21 cellular contexts compared by ENCODE assay signal in genomic region chr4:93127489-93127888, GRCh38.
DNase-seq lines count a peak whose midpoint lies in the region; ATAC-seq lines count a peak whose summit lies in the region.
"Had no signal": no experiment of that assay in that cellular context is flagged by ENCODE, and none has a peak within 500 bp of the region (broad histone marks: within the 10 kb centered on the region; RNA-seq: fewer than 3 reads in every experiment).

No MANE protein-coding gene starts in this region.

- no peaks in the 10 kb centered on the region for H3K4me1 Mint-ChIP-seq in CD4-positive, alpha-beta memory T cell
- H3K4me1 Mint-ChIP-seq: CD14-positive monocyte had no signal

- H2BK12ac ChIP-seq in mesenchymal stem cell (ENCODE audit: low read length in 2 of 2) = no peak overlapping the region

- H3K79me1 ChIP-seq in mesenchymal stem cell (replicated peaks; ENCODE audit: low read length, poor library complexity, severe bottlenecking) = no peaks in the 10 kb centered on the region

- no peak overlapping the region for H3K27ac ChIP-seq in mesenchymal stem cell (ENCODE audit: low read length, poor library complexity, severe bottlenecking)
- no peak overlapping the region for H3K27ac ChIP-seq in CD4-positive, alpha-beta memory T cell (ENCODE audit: low read depth, low read length)
- H3K27ac ChIP-seq: A549; BLaER1 treated with 17β-estradiol and CSF1 and Interleukin-3, amounts not matched to agents 10 nM and 100 nM had no signal

- H3K4me3 ChIP-seq in mesenchymal stem cell (ENCODE audit: insufficient read depth in 1 of 2, low read depth in 1 of 2, low read length in 2 of 2) = no peak overlapping the region
- H3K4me3 ChIP-seq in CD4-positive, alpha-beta memory T cell (ENCODE audit: low read length in 2 of 2) = no peak overlapping the region
- H3K4me3 ChIP-seq: A549; BLaER1 treated with 17β-estradiol and CSF1 and Interleukin-3, amounts not matched to agents 10 nM and 100 nM; HAP-1 had no signal

- H3K27me3 Mint-ChIP-seq in CD4-positive, alpha-beta memory T cell = no peaks in the 10 kb centered on the region
- H3K27me3 Mint-ChIP-seq: CD4-positive, alpha-beta T cell had no signal

- no peak overlapping the region for H2AK5ac ChIP-seq in mesenchymal stem cell (ENCODE audit: low read length, severe bottlenecking)

- H2BK15ac ChIP-seq in mesenchymal stem cell (ENCODE audit: low read depth, poor library complexity, severe bottlenecking) = peak overlapping the region; percentile 7

- DNase-seq in mesenchymal stem cell (no peak), OCI-M1 (lab: John Stamatoyannopoulos, UW) (no peak)
- no peak for DNase-seq in CD4-positive, alpha-beta memory T cell
- DNase-seq: 8988T; ACHN; AML-193; BE2C; CD4-positive, alpha-beta T cell; COR-L47; DMS153; DND-41; GOT3; HFFc6 had no signal

- no peaks in the 10 kb centered on the region for H3K9me3 ChIP-seq in mesenchymal stem cell (ENCODE audit: control insufficient read depth, low read length)
- H3K9me3 ChIP-seq in CD4-positive, alpha-beta memory T cell (ENCODE audit: control insufficient read depth in 1 of 2, low read length in 2 of 2) = no peaks in the 10 kb centered on the region
- H3K9me3 ChIP-seq: A549; BE2C; BLaER1 treated with 17β-estradiol and CSF1 and Interleukin-3, amounts not matched to agents 10 nM and 100 nM; HAP-1 had no signal

- no peak overlapping the region for H2BK5ac ChIP-seq in mesenchymal stem cell (ENCODE audit: low read depth, low read length, poor library complexity, severe bottlenecking)

- H3K4me1 ChIP-seq in mesenchymal stem cell (ENCODE audit: control insufficient read depth, insufficient read depth, low read depth, low read length) = no peaks in the 10 kb centered on the region
- H3K4me1 ChIP-seq in CD4-positive, alpha-beta memory T cell (ENCODE audit: insufficient read depth, low read length) = no peaks in the 10 kb centered on the region
- H3K4me1 ChIP-seq: A549; BE2C; BLaER1 treated with 17β-estradiol and CSF1 and Interleukin-3, amounts not matched to agents 10 nM and 100 nM; HAP-1 had no signal

- no peak overlapping the region for H3K4me3 Mint-ChIP-seq in CD4-positive, alpha-beta memory T cell
- H3K4me3 Mint-ChIP-seq: CD14-positive monocyte; CD4-positive, alpha-beta T cell; HFFc6 had no signal

- H3K27ac Mint-ChIP-seq in CD4-positive, alpha-beta memory T cell = no peak overlapping the region
- H3K27ac Mint-ChIP-seq: CD14-positive monocyte; CD4-positive, alpha-beta T cell; HFFc6 had no signal

- no peak overlapping the region for H3K14ac ChIP-seq in mesenchymal stem cell (ENCODE audit: low read length in 2 of 2)

- CTCF ChIA-PET in CD4-positive, alpha-beta memory T cell (lab: Charles Lee; ENCODE audit: partially characterized antibody) = no interaction called here

- H3K4ac ChIP-seq in mesenchymal stem cell (ENCODE audit: low read depth in 1 of 2, low read length in 2 of 2) = no peak overlapping the region

- no peaks in the 10 kb centered on the region for H3K27me3 ChIP-seq in mesenchymal stem cell (ENCODE audit: control insufficient read depth in 1 of 2, insufficient read depth in 1 of 2, low read length in 2 of 2)
- H3K27me3 ChIP-seq in CD4-positive, alpha-beta memory T cell (ENCODE audit: insufficient read depth, low read length) = no peaks in the 10 kb centered on the region
- H3K27me3 ChIP-seq: BE2C; BLaER1 treated with 17β-estradiol and CSF1 and Interleukin-3, amounts not matched to agents 10 nM and 100 nM had no signal

- no peaks in the 10 kb centered on the region for H3K36me3 ChIP-seq in mesenchymal stem cell (ENCODE audit: control insufficient read depth in 1 of 2, insufficient read depth in 2 of 2, low read depth in 1 of 2, low read length in 2 of 2)
- no peaks in the 10 kb centered on the region for H3K36me3 ChIP-seq in CD4-positive, alpha-beta memory T cell (ENCODE audit: insufficient read depth, low read length)
- H3K36me3 ChIP-seq: BE2C; BLaER1 treated with 17β-estradiol and CSF1 and Interleukin-3, amounts not matched to agents 10 nM and 100 nM; HAP-1 had no signal

- POLR2A ChIA-PET in CD4-positive, alpha-beta memory T cell (lab: Charles Lee; ENCODE audit: partially characterized antibody) = no interaction called here

- no peak overlapping the region for H2BK120ac ChIP-seq in mesenchymal stem cell (ENCODE audit: low read depth, low read length)

- H3K9ac ChIP-seq in mesenchymal stem cell (ENCODE audit: low read length) = no peak overlapping the region
- H3K9ac ChIP-seq: BLaER1 treated with 17β-estradiol and CSF1 and Interleukin-3, amounts not matched to agents 10 nM and 100 nM had no signal

- H3K9me3 Mint-ChIP-seq in CD4-positive, alpha-beta memory T cell = peaks cover 0 to 8% (median 3%) of the 10 kb centered on the region in 8 donors

- 100% methylated on average over 2 of the region's 2 CpGs for WGBS in mesenchymal stem cell

- no peak overlapping the region for H3K4me2 ChIP-seq in mesenchymal stem cell (ENCODE audit: low read length, poor library complexity, severe bottlenecking)
- H3K4me2 ChIP-seq: A549; BLaER1 treated with 17β-estradiol and CSF1 and Interleukin-3, amounts not matched to agents 10 nM and 100 nM had no signal

- no peak overlapping the region for H4K91ac ChIP-seq in mesenchymal stem cell (ENCODE audit: low read length)

- H3K36me3 Mint-ChIP-seq in CD4-positive, alpha-beta memory T cell = no peaks in the 10 kb centered on the region
- H3K36me3 Mint-ChIP-seq: CD14-positive monocyte had no signal

- no peak overlapping the region for H2AFZ ChIP-seq in mesenchymal stem cell (ENCODE audit: low read depth, low read length)

- ATAC-seq in GM18868 (IDR thresholded peaks at IDR 0.05; ENCODE audit: unreplicated experiment) = peak; percentile 59
- peak; percentile 66 for ATAC-seq in HG02885 (IDR thresholded peaks at IDR 0.05; ENCODE audit: poor library complexity, unreplicated experiment)
- ATAC-seq in HG03565 (IDR thresholded peaks at IDR 0.05; ENCODE audit: unreplicated experiment) = peak; percentile 50
- ATAC-seq in GM18511 (IDR thresholded peaks at IDR 0.05; ENCODE audit: unreplicated experiment) = no peak
- ATAC-seq: A549 had no signal

- H3K23ac ChIP-seq in mesenchymal stem cell (ENCODE audit: low read length in 2 of 2) = no peak overlapping the region

- no peak overlapping the region for H4K8ac ChIP-seq in mesenchymal stem cell (ENCODE audit: low read length)

- intact Hi-C loops in CD4-positive, alpha-beta memory T cell (cut with micrococcal nuclease) = no loop called here

- no peak overlapping the region for H3K18ac ChIP-seq in mesenchymal stem cell (ENCODE audit: low read depth in 1 of 2, low read length in 2 of 2)
